ENCODE assay signal across 34 cellular contexts in the genomic region with DNA sequence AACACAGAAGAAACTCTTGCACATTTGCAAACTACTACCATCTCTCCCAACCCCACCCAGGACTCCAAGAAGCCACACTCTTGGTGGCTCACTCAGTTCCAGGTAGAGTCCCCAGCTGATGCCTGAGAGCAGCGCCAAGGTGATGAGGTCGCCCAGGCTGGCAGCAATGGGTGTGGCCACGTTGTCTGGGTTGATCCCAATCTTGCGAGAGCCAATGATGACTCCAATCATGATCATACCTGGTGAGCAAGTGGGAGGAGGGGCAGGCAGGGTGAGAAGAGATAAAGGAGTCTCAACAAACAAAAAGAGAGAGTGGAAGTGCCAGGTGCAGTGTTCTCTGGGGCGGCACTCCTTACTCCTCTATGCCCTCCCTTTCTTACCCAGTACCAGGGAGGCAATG. TPM values are rescaled to one million over a fixed set of nuclear protein-coding genes. Genes with fewer than 3 reads are reported as not detected.
DNase-seq lines count a peak whose midpoint lies in the region; ATAC-seq and TF ChIP-seq lines count a peak whose summit lies in the region.
"Had no signal": no experiment of that assay in that cellular context is flagged by ENCODE, and none has a peak within 500 bp of the region (broad histone marks: within the 10 kb centered on the region; RNA-seq: fewer than 3 reads in every experiment).

No MANE protein-coding gene starts in this region.

- H3K27ac Mint-ChIP-seq in activated T-cell treated with anti-CD3 and anti-CD28 coated beads, Interleukin-2, amount 50 U/mL, for 24 hours, result peak overlapping the region; percentile 24
- H3K27ac Mint-ChIP-seq in central memory CD8-positive, alpha-beta T cell (ENCODE audit: low read depth), result peak overlapping the region; percentile 26
- peak overlapping the region in 5 of 9 donors; percentile 3 to 76 (median 60) for H3K27ac Mint-ChIP-seq in naive thymus-derived CD4-positive, alpha-beta T cell
- no peak overlapping the region for H3K27ac Mint-ChIP-seq in WTC11
- H3K27ac Mint-ChIP-seq: activated B cell treated with CpG ODN at 0.5 μM for 24 hours; activated naive CD4-positive, alpha-beta T cell treated with anti-CD3 and anti-CD28 coated beads for 36 hours; immature natural killer cell; neural progenitor cell had no signal

- H3K27me3 Mint-ChIP-seq in activated T-cell treated with anti-CD3 and anti-CD28 coated beads, Interleukin-2, amount 50 U/mL, for 24 hours, result no peaks in the 10 kb centered on the region
- no peaks in the 10 kb centered on the region for H3K27me3 Mint-ChIP-seq in central memory CD8-positive, alpha-beta T cell
- H3K27me3 Mint-ChIP-seq in naive thymus-derived CD4-positive, alpha-beta T cell, result no peaks in the 10 kb centered on the region
- no peaks in the 10 kb centered on the region for H3K27me3 Mint-ChIP-seq in WTC11 (ENCODE audit: low read depth)
- H3K27me3 Mint-ChIP-seq: activated B cell treated with CpG ODN at 0.5 μM for 24 hours had no signal

- peaks cover 10 to 13% of the 10 kb centered on the region in 2 experiments; a peak in 3 of 4 replicates for H3K36me3 ChIP-seq in HCT116 (ENCODE audit: control insufficient read depth in 1 of 2, insufficient read depth in 2 of 2, low read length in 2 of 2)
- peaks cover 0 to 69% (median 0%) of the 10 kb centered on the region in 3 experiments for H3K36me3 ChIP-seq in naive thymus-derived CD4-positive, alpha-beta T cell (ENCODE audit: control insufficient read depth in 2 of 3, insufficient read depth in 3 of 3, low read length in 3 of 3)
- H3K36me3 ChIP-seq: neural progenitor cell had no signal

- POLR2A ChIA-PET in HCT116 (lab: Charles Lee) (no interaction called here), WTC11 (lab: Charles Lee) (no interaction called here)
- POLR2A ChIA-PET in naive thymus-derived CD4-positive, alpha-beta T cell (lab: Charles Lee), result no interaction called here

- H3K9me3 Mint-ChIP-seq in activated T-cell treated with anti-CD3 and anti-CD28 coated beads, Interleukin-2, amount 50 U/mL, for 24 hours, result no peaks in the 10 kb centered on the region
- no peaks in the 10 kb centered on the region for H3K9me3 Mint-ChIP-seq in central memory CD8-positive, alpha-beta T cell
- H3K9me3 Mint-ChIP-seq in naive thymus-derived CD4-positive, alpha-beta T cell, result no peaks in the 10 kb centered on the region
- H3K9me3 Mint-ChIP-seq in WTC11, result no peaks in the 10 kb centered on the region
- H3K9me3 Mint-ChIP-seq: activated B cell treated with CpG ODN at 0.5 μM for 24 hours; activated naive CD4-positive, alpha-beta T cell treated with anti-CD3 and anti-CD28 coated beads for 36 hours; CD8-positive, alpha-beta T cell; immature natural killer cell; neural progenitor cell had no signal

- peaks cover 0 to 4% of the 10 kb centered on the region in 2 experiments; a peak in 1 of 4 replicates for H3K4me1 ChIP-seq in HCT116 (ENCODE audit: control insufficient read depth in 1 of 2, insufficient read depth in 2 of 2, low read length in 2 of 2)
- no peaks in the 10 kb centered on the region for H3K4me1 ChIP-seq in naive thymus-derived CD4-positive, alpha-beta T cell (ENCODE audit: control insufficient read depth in 2 of 2, insufficient read depth in 2 of 2, low read length in 2 of 2)
- H3K4me1 ChIP-seq: adrenal gland, vagina had no signal

- CTCF ChIA-PET in HCT116 (lab: Charles Lee), result no interaction called here
- CTCF ChIA-PET in naive thymus-derived CD4-positive, alpha-beta T cell (lab: Charles Lee), result interaction anchor here (1.2 kb wide), 1 partner anchor 50 kb away, joined by 3 read pairs; no protein-coding TSS in a partner anchor
- CTCF ChIA-PET in WTC11 (lab: Charles Lee), result no interaction called here

- H3K9ac ChIP-seq in HCT116 (ENCODE audit: low read length), result no peak overlapping the region
- H3K9ac ChIP-seq: neural progenitor cell had no signal

- TF ChIP-seq CTCF in HCT116 (IDR thresholded peaks at IDR 0.05 in 2 of 3, conservative IDR thresholded peaks at IDR 0.05 in 1 of 3; ENCODE audit: borderline replicate concordance in 1 of 3, insufficient read depth in 1 of 3, low read depth in 2 of 3, low read length in 2 of 3) (no peak), WTC11 (IDR thresholded peaks at IDR 0.05) (no peak)

- H3K9me3 ChIP-seq in HCT116 (ENCODE audit: control insufficient read depth in 1 of 2, insufficient read depth in 1 of 2, low read depth in 1 of 2, low read length in 2 of 2), result no peaks in the 10 kb centered on the region
- H3K9me3 ChIP-seq in naive thymus-derived CD4-positive, alpha-beta T cell (ENCODE audit: control insufficient read depth in 2 of 3, low read length in 3 of 3), result no peaks in the 10 kb centered on the region
- H3K9me3 ChIP-seq: adrenal gland, body of pancreas, pancreas, SJCRH30, tibial artery, vagina had no signal

- peaks cover 76% of the 10 kb centered on the region for H3K36me3 Mint-ChIP-seq in activated T-cell treated with anti-CD3 and anti-CD28 coated beads, Interleukin-2, amount 50 U/mL, for 24 hours (ENCODE audit: low read depth)
- H3K36me3 Mint-ChIP-seq in central memory CD8-positive, alpha-beta T cell (ENCODE audit: insufficient read depth), result peaks cover 10% of the 10 kb centered on the region
- peaks cover 3 to 45% (median 12%) of the 10 kb centered on the region in 5 donors for H3K36me3 Mint-ChIP-seq in naive thymus-derived CD4-positive, alpha-beta T cell
- peaks cover 38% of the 10 kb centered on the region for H3K36me3 Mint-ChIP-seq in WTC11

- RAD21 ChIA-PET in HCT116 (lab: Charles Lee; ENCODE audit: low non-redundant PET in 1 of 2, low total read pairs in 2 of 2, uncharacterized antibody in 2 of 2, unreplicated experiment in 2 of 2), result no interaction called here

- no peak overlapping the region for H3K27ac ChIP-seq in HCT116 (ENCODE audit: low read depth, low read length)
- H3K27ac ChIP-seq in naive thymus-derived CD4-positive, alpha-beta T cell (ENCODE audit: low read depth, low read length), result no peak overlapping the region
- H3K27ac ChIP-seq: adrenal gland, neural progenitor cell, pancreas, SJCRH30, skin epidermis, tibial artery, vagina had no signal

- no TSS peak for BruUV-seq in HCT116 (replicated peaks; lab: Mats Ljungman, UMichigan)

- H2AFZ ChIP-seq in HCT116 (ENCODE audit: low read depth, low read length, poor library complexity, severe bottlenecking), result no peak overlapping the region
- H2AFZ ChIP-seq: neural progenitor cell had no signal

- peaks cover 4% of the 10 kb centered on the region for H3K4me1 Mint-ChIP-seq in activated T-cell treated with anti-CD3 and anti-CD28 coated beads, Interleukin-2, amount 50 U/mL, for 24 hours (ENCODE audit: low read depth)
- H3K4me1 Mint-ChIP-seq in central memory CD8-positive, alpha-beta T cell, result peaks cover under 1% of the 10 kb centered on the region
- peaks cover 6 to 18% (median 12%) of the 10 kb centered on the region in 7 donors for H3K4me1 Mint-ChIP-seq in naive thymus-derived CD4-positive, alpha-beta T cell
- no peaks in the 10 kb centered on the region for H3K4me1 Mint-ChIP-seq in WTC11

- no peak overlapping the region for H3K4me2 ChIP-seq in HCT116 (ENCODE audit: low read length)
- H3K4me2 ChIP-seq: neural progenitor cell had no signal

- DNase-seq in activated T-cell treated with anti-CD3 and anti-CD28 coated beads, Interleukin-2, amount 50 U/mL, for 24 hours, result no peak
- DNase-seq in activated T-cell treated with anti-CD3 and anti-CD28 coated beads for 4 hours (no peak), HCT116 (ENCODE audit: low read depth, low spot score) (no peak), WTC11 (ENCODE audit: low spot score) (no peak)
- DNase-seq in central memory CD8-positive, alpha-beta T cell (ENCODE audit: low spot score in 2 of 2), result no peak
- DNase-seq in naive thymus-derived CD4-positive, alpha-beta T cell, result no peak
- DNase-seq: activated B cell treated with CpG ODN at 0.5 μM for 24 hours; activated naive CD4-positive, alpha-beta T cell treated with anti-CD3 and anti-CD28 coated beads for 36 hours; adrenal gland; AML-193; CD8-positive, alpha-beta T cell; dorsolateral prefrontal cortex; GOT3; immature natural killer cell; mesenchymal stem cell; NCI-H1092 treated with DMSO at 0.1 percent for 48 hours; NCI-H2029; NCI-H226; retina; SJCRH30; tibial artery had no signal

- no peaks in the 10 kb centered on the region for H4K20me1 ChIP-seq in HCT116 (ENCODE audit: insufficient read depth)

- TF ChIP-seq RAD21 in HCT116 (IDR thresholded peaks at IDR 0.05; ENCODE audit: low read depth), result no peak

- ATAC-seq in HCT116, result peak; percentile 60; the same call in 1 of the 2 replicates
- no peak for ATAC-seq in central memory CD8-positive, alpha-beta T cell (replicated peaks; ENCODE audit: extremely low read depth, poor library complexity, severe bottlenecking)
- ATAC-seq in naive thymus-derived CD4-positive, alpha-beta T cell, result no peak
- ATAC-seq in WTC11, result no peak
- no peak for ATAC-seq in GM21576 (IDR thresholded peaks at IDR 0.05; ENCODE audit: unreplicated experiment)
- no peak for ATAC-seq in SK-N-SH treated with all-trans-retinoic acid at 6 μM for 48 hours
- ATAC-seq: body of pancreas; CD8-positive, alpha-beta T cell; K562 had no signal

- TF ChIP-seq POLR2A in HCT116 (IDR thresholded peaks at IDR 0.05; ENCODE audit: borderline replicate concordance, extremely low read depth, insufficient read depth, insufficient read length), result no peak

- no peaks in the 10 kb centered on the region for H3K79me2 ChIP-seq in HCT116 (ENCODE audit: insufficient read depth, low read length)

- no peaks in the 10 kb centered on the region for H3K27me3 ChIP-seq in HCT116 (ENCODE audit: insufficient read depth, low read length)
- H3K27me3 ChIP-seq in naive thymus-derived CD4-positive, alpha-beta T cell (ENCODE audit: control insufficient read depth in 2 of 2, insufficient read depth in 2 of 2, low read length in 2 of 2), result no peaks in the 10 kb centered on the region
- H3K27me3 ChIP-seq: adrenal gland, body of pancreas, dorsolateral prefrontal cortex, neural progenitor cell, pancreas, SJCRH30, tibial artery, vagina had no signal

- intact Hi-C loops in HCT116 (cut with micrococcal nuclease), result no loop called here
- intact Hi-C loops in naive thymus-derived CD4-positive, alpha-beta T cell (cut with micrococcal nuclease), result no loop called here

- no peak overlapping the region for H3K4me3 Mint-ChIP-seq in activated T-cell treated with anti-CD3 and anti-CD28 coated beads, Interleukin-2, amount 50 U/mL, for 24 hours
- no peak overlapping the region for H3K4me3 Mint-ChIP-seq in central memory CD8-positive, alpha-beta T cell
- H3K4me3 Mint-ChIP-seq in naive thymus-derived CD4-positive, alpha-beta T cell, result no peak overlapping the region
- H3K4me3 Mint-ChIP-seq in WTC11, result no peak overlapping the region
- H3K4me3 Mint-ChIP-seq: activated B cell treated with CpG ODN at 0.5 μM for 24 hours; activated naive CD4-positive, alpha-beta T cell treated with anti-CD3 and anti-CD28 coated beads for 36 hours; CD8-positive, alpha-beta T cell; immature natural killer cell; neural progenitor cell had no signal

- H3K4me3 ChIP-seq in HCT116 (replicated peaks in 1 of 2; ENCODE audit: low read depth in 1 of 2, low read length in 2 of 2), result no peak overlapping the region
- no peak overlapping the region for H3K4me3 ChIP-seq in naive thymus-derived CD4-positive, alpha-beta T cell (ENCODE audit: low read length)
- H3K4me3 ChIP-seq: adrenal gland, body of pancreas, dorsolateral prefrontal cortex, K562, neural progenitor cell, pancreas, SJCRH30, skin epidermis, tibial artery, vagina had no signal

- H3K9me2 ChIP-seq in HCT116 (ENCODE audit: insufficient read depth), result no peaks in the 10 kb centered on the region

RNA-seq across cellular contexts. Expression of a gene that starts 14.4 kb away (rescaled TPM):
- total RNA-seq in HCT116 (2021; ENCODE audit: unreplicated experiment) (35.9 TPM), WTC11 (2021) (30.4 to 32.8 TPM (median 31.9 TPM) in 3 replicates)
- 25.9 and 28.4 TPM in 2 replicates for polyA plus RNA-seq in HCT116 (2012)
- total RNA-seq in naive thymus-derived CD4-positive, alpha-beta T cell, result 10 to 100 TPM; 16.5 to 32.0 (median 27.8) TPM
- polyA plus RNA-seq in naive thymus-derived CD4-positive, alpha-beta T cell, result 10 to 100 TPM in 1 of 2 donors, 1 to 10 TPM in 1; 9.1 to 15.9 TPM

RNA-seq across cellular contexts. Expression of a gene that starts 23.3 kb away (rescaled TPM):
- 17.7 TPM for total RNA-seq in HCT116 (2021; ENCODE audit: unreplicated experiment)
- 8.5 and 12.0 TPM in 2 replicates for polyA plus RNA-seq in HCT116 (2012)
- total RNA-seq in naive thymus-derived CD4-positive, alpha-beta T cell, result 10 to 100 TPM; 23.9 to 55.5 (median 45.9) TPM
- 10 to 100 TPM; 57.3 to 76.6 TPM for polyA plus RNA-seq in naive thymus-derived CD4-positive, alpha-beta T cell
- 10.7 to 11.2 TPM (median 11.0 TPM) in 3 replicates for total RNA-seq in WTC11 (2021)

RNA-seq across cellular contexts. Expression of a gene that starts 48.6 kb away (rescaled TPM):
- total RNA-seq in HCT116 (2021; ENCODE audit: unreplicated experiment) (237 TPM), WTC11 (2021) (401 to 414 TPM (median 403 TPM) in 3 replicates)
- 40.6 and 54.7 TPM in 2 replicates for polyA plus RNA-seq in HCT116 (2012)
- total RNA-seq in naive thymus-derived CD4-positive, alpha-beta T cell, result 100 to 1,000 TPM in 4 of 5 experiments, 10 to 100 TPM in 1; 70.4 to 164 (median 122) TPM
- 10 to 100 TPM; 12.5 to 18.7 TPM for polyA plus RNA-seq in naive thymus-derived CD4-positive, alpha-beta T cell

RNA-seq across cellular contexts. Expression of a gene that starts 51.4 kb away (rescaled TPM):
- total RNA-seq in HCT116 (2021; ENCODE audit: unreplicated experiment), result not detected
- polyA plus RNA-seq in HCT116 (2012), result 0.04 TPM in 1 of 2 replicates, not detected in the other
- 1 to 10 TPM in 4 of 5 experiments, under 1 TPM in 1; 0.92 to 2.7 (median 1.9) TPM for total RNA-seq in naive thymus-derived CD4-positive, alpha-beta T cell
- 1 to 10 TPM; 1.6 to 2.2 TPM for polyA plus RNA-seq in naive thymus-derived CD4-positive, alpha-beta T cell
- total RNA-seq in WTC11 (2021), result 0.23 to 0.37 TPM (median 0.32 TPM) in 3 replicates
- total RNA-seq: A673, chondrocyte, endothelial cell of umbilical vein, glomerular endothelial cell, K562, MCF 10A, vagina had no signal
- polyA plus RNA-seq: K562 had no signal
